19 cellular contexts compared by ENCODE assay signal in the genomic region with DNA sequence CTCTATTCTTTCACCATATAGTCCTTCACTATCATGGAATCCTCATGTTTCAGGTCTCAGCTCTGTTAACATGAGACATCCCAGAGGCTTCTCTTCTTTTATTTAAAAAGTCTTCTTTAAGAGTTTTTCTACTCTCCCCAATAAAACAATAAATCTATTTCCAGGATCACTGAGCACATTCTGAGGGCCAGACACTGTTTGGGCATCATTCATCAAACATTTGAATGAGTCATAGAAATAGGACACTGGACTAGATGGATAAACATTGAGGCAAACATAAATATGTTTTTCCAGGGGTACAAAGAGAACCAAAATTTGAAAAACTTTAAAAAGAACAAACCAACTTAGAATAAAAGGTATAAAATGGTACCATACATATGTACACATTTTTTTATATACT.
DNase-seq lines count a peak whose midpoint lies in the region; ATAC-seq lines count a peak whose summit lies in the region.
"Had no signal": no experiment of that assay in that cellular context is flagged by ENCODE, and none has a peak within 500 bp of the region (broad histone marks: within the 10 kb centered on the region; RNA-seq: fewer than 3 reads in every experiment).

No MANE protein-coding gene starts in this region.

- H3K9me3 ChIP-seq in adipocyte (ENCODE audit: control insufficient read depth, low read length), result peaks cover 3% of the 10 kb centered on the region
- H3K9me3 ChIP-seq in skeletal muscle satellite cell (replicated peaks; ENCODE audit: low read length), result no peaks in the 10 kb centered on the region

- POLR2A ChIA-PET in naive thymus-derived CD8-positive, alpha-beta T cell (lab: Charles Lee), result no interaction called here

- no peaks in the 10 kb centered on the region for H3K36me3 ChIP-seq in adipocyte (ENCODE audit: control insufficient read depth, insufficient read depth, low read length, severe bottlenecking)
- no peaks in the 10 kb centered on the region for H3K36me3 ChIP-seq in skeletal muscle satellite cell (ENCODE audit: insufficient read depth, low read length)
- no peaks in the 10 kb centered on the region for H3K36me3 ChIP-seq in H7 (replicated peaks; ENCODE audit: control insufficient read depth, insufficient read depth, low read length)
- H3K36me3 ChIP-seq: BLaER1 had no signal

- H3K4me1 ChIP-seq in adipocyte (ENCODE audit: control insufficient read depth, insufficient read depth, low read length) (no peaks in the 10 kb centered on the region), skeletal muscle satellite cell (ENCODE audit: control insufficient read depth, insufficient read depth, low read length) (peaks cover 38% of the 10 kb centered on the region)

- H3K27me3 Mint-ChIP-seq in naive thymus-derived CD8-positive, alpha-beta T cell, result peaks cover 0 to 4% (median 0%) of the 10 kb centered on the region in 5 donors
- H3K27me3 Mint-ChIP-seq: CD4-positive, alpha-beta T cell had no signal

- H3K4me3 ChIP-seq in adipocyte (ENCODE audit: low read length) (no peak overlapping the region), skeletal muscle satellite cell (ENCODE audit: low read length) (no peak overlapping the region), H7 (ENCODE audit: insufficient read depth, low read depth, low read length) (no peak overlapping the region)
- H3K4me3 ChIP-seq: BLaER1 had no signal

- H3K9me3 Mint-ChIP-seq in naive thymus-derived CD8-positive, alpha-beta T cell, result peaks cover 0 to 17% (median 0%) of the 10 kb centered on the region in 9 donors

- H3K9ac ChIP-seq in adipocyte (ENCODE audit: low read length), result no peak overlapping the region
- no peak overlapping the region for H3K9ac ChIP-seq in skeletal muscle satellite cell (ENCODE audit: low read depth, low read length)
- H3K9ac ChIP-seq: BLaER1 had no signal

- no peak overlapping the region for H3K27ac Mint-ChIP-seq in naive thymus-derived CD8-positive, alpha-beta T cell
- H3K27ac Mint-ChIP-seq: CD4-positive, alpha-beta T cell had no signal

- H3K4me2 ChIP-seq in skeletal muscle satellite cell (ENCODE audit: low read length), result peak overlapping the region; percentile 25
- H3K4me2 ChIP-seq: BLaER1 had no signal

- H3K4me3 Mint-ChIP-seq in naive thymus-derived CD8-positive, alpha-beta T cell, result no peak overlapping the region
- H3K4me3 Mint-ChIP-seq: CD4-positive, alpha-beta T cell had no signal

- peaks cover 0 to 4% (median under 1%) of the 10 kb centered on the region in 4 donors for H3K4me1 Mint-ChIP-seq in naive thymus-derived CD8-positive, alpha-beta T cell

- H3K27me3 ChIP-seq in adipocyte (replicated peaks; ENCODE audit: control insufficient read depth, insufficient read depth, low read length) (no peaks in the 10 kb centered on the region), skeletal muscle satellite cell (ENCODE audit: control insufficient read depth, insufficient read depth, low read length) (no peaks in the 10 kb centered on the region), H7 (ENCODE audit: control insufficient read depth, insufficient read depth, low read length) (no peaks in the 10 kb centered on the region)
- H3K27me3 ChIP-seq: BLaER1 had no signal

- H3K36me3 Mint-ChIP-seq in naive thymus-derived CD8-positive, alpha-beta T cell, result no peaks in the 10 kb centered on the region

- ATAC-seq in naive thymus-derived CD8-positive, alpha-beta T cell, result no peak
- no peak for ATAC-seq in GM19455 (IDR thresholded peaks at IDR 0.05; ENCODE audit: unreplicated experiment)
- ATAC-seq: SK-N-SH treated with all-trans-retinoic acid at 6 μM for 48 hours had no signal

- DNase-seq in ELR (ENCODE audit: low read depth), result peak; percentile 40
- peak; percentile 11 for DNase-seq in adipocyte (ENCODE audit: low read depth)
- DNase-seq in glomerular visceral epithelial cell (ENCODE audit: extremely low spot score), result peak; percentile 16
- DNase-seq in naive thymus-derived CD8-positive, alpha-beta T cell, result no peak
- no peak for DNase-seq in H7
- DNase-seq: ACHN; CD4-positive, alpha-beta T cell; COR-L47; DMS 273 treated with DMSO at 0.1 percent for 48 hours; KBM-7; NCI-H1105; NCI-H2029 treated with DMSO at 0.1 percent for 48 hours; NCI-H226; NCI-H510A treated with DMSO at 0.1 percent for 48 hours; NCI-H748 treated with DMSO at 0.1 percent for 48 hours had no signal

Comparison
In these comparisons a context has a peak if more than half of its experiments do, and no peak if none do; other contexts are left out.
1. DNase-seq: peak in ELR (single experiment), adipocyte (single experiment) and glomerular visceral epithelial cell (single experiment); none in naive thymus-derived CD8-positive, alpha-beta T cell (0 of 10) and H7 (single experiment).